1 cellular context compared by ENCODE assay signal in genomic region chr3:16887130-16887529, GRCh38.
TF ChIP-seq lines count a peak whose summit lies in the region.

No MANE protein-coding gene starts in this region.

TF ChIP-seq in WTC11, 78 proteins besides CTCF, POLR2A, EP300 and RAD21 (continued from another document):
- TF ChIP-seq, protein P1, sequence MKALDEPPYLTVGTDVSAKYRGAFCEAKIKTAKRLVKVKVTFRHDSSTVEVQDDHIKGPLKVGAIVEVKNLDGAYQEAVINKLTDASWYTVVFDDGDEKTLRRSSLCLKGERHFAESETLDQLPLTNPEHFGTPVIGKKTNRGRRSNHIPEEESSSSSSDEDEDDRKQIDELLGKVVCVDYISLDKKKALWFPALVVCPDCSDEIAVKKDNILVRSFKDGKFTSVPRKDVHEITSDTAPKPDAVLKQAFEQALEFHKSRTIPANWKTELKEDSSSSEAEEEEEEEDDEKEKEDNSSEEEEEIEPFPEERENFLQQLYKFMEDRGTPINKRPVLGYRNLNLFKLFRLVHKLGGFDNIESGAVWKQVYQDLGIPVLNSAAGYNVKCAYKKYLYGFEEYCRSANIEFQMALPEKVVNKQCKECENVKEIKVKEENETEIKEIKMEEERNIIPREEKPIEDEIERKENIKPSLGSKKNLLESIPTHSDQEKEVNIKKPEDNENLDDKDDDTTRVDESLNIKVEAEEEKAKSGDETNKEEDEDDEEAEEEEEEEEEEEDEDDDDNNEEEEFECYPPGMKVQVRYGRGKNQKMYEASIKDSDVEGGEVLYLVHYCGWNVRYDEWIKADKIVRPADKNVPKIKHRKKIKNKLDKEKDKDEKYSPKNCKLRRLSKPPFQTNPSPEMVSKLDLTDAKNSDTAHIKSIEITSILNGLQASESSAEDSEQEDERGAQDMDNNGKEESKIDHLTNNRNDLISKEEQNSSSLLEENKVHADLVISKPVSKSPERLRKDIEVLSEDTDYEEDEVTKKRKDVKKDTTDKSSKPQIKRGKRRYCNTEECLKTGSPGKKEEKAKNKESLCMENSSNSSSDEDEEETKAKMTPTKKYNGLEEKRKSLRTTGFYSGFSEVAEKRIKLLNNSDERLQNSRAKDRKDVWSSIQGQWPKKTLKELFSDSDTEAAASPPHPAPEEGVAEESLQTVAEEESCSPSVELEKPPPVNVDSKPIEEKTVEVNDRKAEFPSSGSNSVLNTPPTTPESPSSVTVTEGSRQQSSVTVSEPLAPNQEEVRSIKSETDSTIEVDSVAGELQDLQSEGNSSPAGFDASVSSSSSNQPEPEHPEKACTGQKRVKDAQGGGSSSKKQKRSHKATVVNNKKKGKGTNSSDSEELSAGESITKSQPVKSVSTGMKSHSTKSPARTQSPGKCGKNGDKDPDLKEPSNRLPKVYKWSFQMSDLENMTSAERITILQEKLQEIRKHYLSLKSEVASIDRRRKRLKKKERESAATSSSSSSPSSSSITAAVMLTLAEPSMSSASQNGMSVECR (CRISPR knock-in tag; IDR thresholded peaks at IDR 0.05; ENCODE audit: borderline replicate concordance) = no peak
- TF ChIP-seq JUN (CRISPR knock-in tag; IDR thresholded peaks at IDR 0.05) = no peak
- TF ChIP-seq ZNF317 (CRISPR knock-in tag; IDR thresholded peaks at IDR 0.05; ENCODE audit: borderline replicate concordance, low read depth) = no peak
- TF ChIP-seq, protein P2, sequence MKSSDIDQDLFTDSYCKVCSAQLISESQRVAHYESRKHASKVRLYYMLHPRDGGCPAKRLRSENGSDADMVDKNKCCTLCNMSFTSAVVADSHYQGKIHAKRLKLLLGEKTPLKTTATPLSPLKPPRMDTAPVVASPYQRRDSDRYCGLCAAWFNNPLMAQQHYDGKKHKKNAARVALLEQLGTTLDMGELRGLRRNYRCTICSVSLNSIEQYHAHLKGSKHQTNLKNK (CRISPR knock-in tag; IDR thresholded peaks at IDR 0.05) = no peak
- TF ChIP-seq, protein P3, sequence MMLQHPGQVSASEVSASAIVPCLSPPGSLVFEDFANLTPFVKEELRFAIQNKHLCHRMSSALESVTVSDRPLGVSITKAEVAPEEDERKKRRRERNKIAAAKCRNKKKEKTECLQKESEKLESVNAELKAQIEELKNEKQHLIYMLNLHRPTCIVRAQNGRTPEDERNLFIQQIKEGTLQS (CRISPR knock-in tag; conservative IDR thresholded peaks at IDR 0.05) = no peak
- TF ChIP-seq E2F1 (CRISPR knock-in tag; IDR thresholded peaks at IDR 0.05) = no peak
- TF ChIP-seq, protein P4, sequence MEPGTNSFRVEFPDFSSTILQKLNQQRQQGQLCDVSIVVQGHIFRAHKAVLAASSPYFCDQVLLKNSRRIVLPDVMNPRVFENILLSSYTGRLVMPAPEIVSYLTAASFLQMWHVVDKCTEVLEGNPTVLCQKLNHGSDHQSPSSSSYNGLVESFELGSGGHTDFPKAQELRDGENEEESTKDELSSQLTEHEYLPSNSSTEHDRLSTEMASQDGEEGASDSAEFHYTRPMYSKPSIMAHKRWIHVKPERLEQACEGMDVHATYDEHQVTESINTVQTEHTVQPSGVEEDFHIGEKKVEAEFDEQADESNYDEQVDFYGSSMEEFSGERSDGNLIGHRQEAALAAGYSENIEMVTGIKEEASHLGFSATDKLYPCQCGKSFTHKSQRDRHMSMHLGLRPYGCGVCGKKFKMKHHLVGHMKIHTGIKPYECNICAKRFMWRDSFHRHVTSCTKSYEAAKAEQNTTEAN (CRISPR knock-in tag; IDR thresholded peaks at IDR 0.05) = no peak
- no peak for TF ChIP-seq STAT6 (CRISPR knock-in tag; conservative IDR thresholded peaks at IDR 0.05; ENCODE audit: low read depth)
- TF ChIP-seq, protein P5, sequence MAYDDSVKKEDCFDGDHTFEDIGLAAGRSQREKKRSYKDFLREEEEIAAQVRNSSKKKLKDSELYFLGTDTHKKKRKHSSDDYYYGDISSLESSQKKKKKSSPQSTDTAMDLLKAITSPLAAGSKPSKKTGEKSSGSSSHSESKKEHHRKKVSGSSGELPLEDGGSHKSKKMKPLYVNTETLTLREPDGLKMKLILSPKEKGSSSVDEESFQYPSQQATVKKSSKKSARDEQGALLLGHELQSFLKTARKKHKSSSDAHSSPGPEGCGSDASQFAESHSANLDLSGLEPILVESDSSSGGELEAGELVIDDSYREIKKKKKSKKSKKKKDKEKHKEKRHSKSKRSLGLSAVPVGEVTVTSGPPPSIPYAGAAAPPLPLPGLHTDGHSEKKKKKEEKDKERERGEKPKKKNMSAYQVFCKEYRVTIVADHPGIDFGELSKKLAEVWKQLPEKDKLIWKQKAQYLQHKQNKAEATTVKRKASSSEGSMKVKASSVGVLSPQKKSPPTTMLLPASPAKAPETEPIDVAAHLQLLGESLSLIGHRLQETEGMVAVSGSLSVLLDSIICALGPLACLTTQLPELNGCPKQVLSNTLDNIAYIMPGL (CRISPR knock-in tag; IDR thresholded peaks at IDR 0.05) = no peak
- TF ChIP-seq, protein P6, sequence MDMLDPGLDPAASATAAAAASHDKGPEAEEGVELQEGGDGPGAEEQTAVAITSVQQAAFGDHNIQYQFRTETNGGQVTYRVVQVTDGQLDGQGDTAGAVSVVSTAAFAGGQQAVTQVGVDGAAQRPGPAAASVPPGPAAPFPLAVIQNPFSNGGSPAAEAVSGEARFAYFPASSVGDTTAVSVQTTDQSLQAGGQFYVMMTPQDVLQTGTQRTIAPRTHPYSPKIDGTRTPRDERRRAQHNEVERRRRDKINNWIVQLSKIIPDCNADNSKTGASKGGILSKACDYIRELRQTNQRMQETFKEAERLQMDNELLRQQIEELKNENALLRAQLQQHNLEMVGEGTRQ (CRISPR knock-in tag; IDR thresholded peaks at IDR 0.05) = no peak
- no peak for TF ChIP-seq ZNF416 (CRISPR knock-in tag; IDR thresholded peaks at IDR 0.05)
